In genomic region chr10:72340510-72340895, GRCh38 we compare ENCODE assay signal across 9 cellular contexts. TPM values are rescaled to one million over a fixed set of nuclear protein-coding genes. Genes with fewer than 3 reads are reported as not detected.
DNase-seq lines count a peak whose midpoint lies in the region; ATAC-seq, FAIRE-seq and TF ChIP-seq lines count a peak whose summit lies in the region.
"Had no signal": no experiment of that assay in that cellular context is flagged by ENCODE, and none has a peak within 500 bp of the region (broad histone marks: within the 10 kb centered on the region; RNA-seq: fewer than 3 reads in every experiment).

No MANE protein-coding gene starts in this region.

- H3K79me2 ChIP-seq in endothelial cell of umbilical vein (ENCODE audit: control insufficient read depth, insufficient read depth, low read length) = no peaks in the 10 kb centered on the region

- POLR2A ChIA-PET in endothelial cell of umbilical vein (lab: Charles Lee) = no interaction called here

- intact Hi-C loops in endothelial cell of umbilical vein (cut with micrococcal nuclease) (loop anchor here (2.0 kb wide), 1 partner anchor 444 kb away; no protein-coding TSS in a partner anchor), upper lobe of right lung (cut with DNase I) (loop anchor here (5.0 kb wide), 1 partner anchor 388 kb away; no protein-coding TSS in a partner anchor)

- peaks cover 23% of the 10 kb centered on the region for H3K4me1 Mint-ChIP-seq in nephron

- H3K27me3 ChIP-seq in endothelial cell of umbilical vein (ENCODE audit: control insufficient read depth in 2 of 2, insufficient read depth in 2 of 2, low read length in 2 of 2) = no peaks in the 10 kb centered on the region
- H3K27me3 ChIP-seq in upper lobe of right lung = no peaks in the 10 kb centered on the region

- H4K20me1 ChIP-seq in endothelial cell of umbilical vein (replicated peaks; ENCODE audit: control insufficient read depth, extremely low read depth, insufficient read depth, low read length) = no peaks in the 10 kb centered on the region

- H3K27ac ChIP-seq in endothelial cell of umbilical vein (ENCODE audit: insufficient read depth, low read depth, low read length) (no peak overlapping the region), upper lobe of right lung (peak overlapping the region; percentile 53)

- H3K9ac ChIP-seq in endothelial cell of umbilical vein (replicated peaks; ENCODE audit: extremely low read depth, insufficient read depth, low read length) = no peak overlapping the region

- no peaks in the 10 kb centered on the region for H3K9me1 ChIP-seq in endothelial cell of umbilical vein (replicated peaks; ENCODE audit: control insufficient read depth, extremely low read depth, insufficient read depth, low read length)

- H3K9me3 Mint-ChIP-seq in nephron = no peaks in the 10 kb centered on the region

- H3K4me3 ChIP-seq in endothelial cell of umbilical vein (replicated peaks in 1 of 3; ENCODE audit: insufficient read depth in 1 of 3, low read depth in 1 of 3, low read length in 3 of 3) (no peak overlapping the region), upper lobe of right lung (no peak overlapping the region)

- DNase-seq in DMS 273 (lab: John Stamatoyannopoulos, UW; ENCODE audit: unreplicated experiment) (peak; percentile 81), DMS 273 treated with DMSO at 0.1 percent for 48 hours (lab: John Stamatoyannopoulos, UW) (no peak), NCI-H2227 treated with DMSO at 0.1 percent for 48 hours (lab: John Stamatoyannopoulos, UW) (peak; percentile 20), endothelial cell of umbilical vein (ENCODE audit: low read depth, low spot score) (peak; percentile 53), upper lobe of right lung (peak; percentile 88), middle frontal gyrus (ENCODE audit: extremely low spot score, low spot score) (no peak)
- peak; percentile 79 for DNase-seq in activated CD8-positive, alpha-beta memory T cell treated with anti-CD3 and anti-CD28 coated beads, Interleukin-2, amount 50 U/mL, for 4 hours

- H3K36me3 ChIP-seq in endothelial cell of umbilical vein (ENCODE audit: control insufficient read depth in 2 of 2, extremely low read depth in 1 of 2, insufficient read depth in 2 of 2, low read length in 2 of 2) (peaks cover 7 to 32% of the 10 kb centered on the region in 2 experiments), upper lobe of right lung (peaks cover 96% of the 10 kb centered on the region)

- H3K36me3 Mint-ChIP-seq in nephron (ENCODE audit: low read depth) = peaks cover 32% of the 10 kb centered on the region

- dilution Hi-C loops in endothelial cell of umbilical vein (cut with MboI; ENCODE audit: extremely low pct_ligation_motif_present, low sequenced_read_pairs) = no loop called here

- peak; percentile 80 for ATAC-seq in upper lobe of right lung

- FAIRE-seq in endothelial cell of umbilical vein (lab: Jason Lieb, UNC) = peak; percentile 86
- FAIRE-seq: A204.1 had no signal

- no peaks in the 10 kb centered on the region for H3K27me3 Mint-ChIP-seq in nephron (ENCODE audit: low read depth)

- TF ChIP-seq CTCF in endothelial cell of umbilical vein (IDR thresholded peaks at IDR 0.05; ENCODE audit: extremely low read depth in 1 of 2, insufficient read depth in 1 of 2, low read depth in 1 of 2, low read length in 2 of 2) = peak; percentile 93 to 97
- peak; percentile 87 to 94 (median 94) for TF ChIP-seq CTCF in nephron (IDR thresholded peaks at IDR 0.05; ENCODE audit: unreplicated experiment in 3 of 3)
- peak; percentile 96 for TF ChIP-seq CTCF in upper lobe of right lung (IDR thresholded peaks at IDR 0.05)

- H3K27ac Mint-ChIP-seq in nephron = no peak overlapping the region

- H3K9me3 ChIP-seq in endothelial cell of umbilical vein (replicated peaks; ENCODE audit: control insufficient read depth, insufficient read depth, low read length) = no peaks in the 10 kb centered on the region
- no peaks in the 10 kb centered on the region for H3K9me3 ChIP-seq in upper lobe of right lung

- no peak overlapping the region for H2AFZ ChIP-seq in endothelial cell of umbilical vein (ENCODE audit: low read depth, low read length)

- H3K4me3 Mint-ChIP-seq in nephron = no peak overlapping the region

- H3K4me1 ChIP-seq in endothelial cell of umbilical vein (ENCODE audit: control insufficient read depth, extremely low read depth, insufficient read depth, low read length) (peaks cover 19% of the 10 kb centered on the region), upper lobe of right lung (peaks cover 30% of the 10 kb centered on the region)

- CTCF ChIA-PET in endothelial cell of umbilical vein (lab: Charles Lee) = interaction anchor here (0.6 to 10.1 kb wide), 18 partner anchors 8 to 444 kb away, joined by 3 to 144 read pairs (median 4); partner anchors contain the start of genes CHST3 and DNAJB12

- TF ChIP-seq POLR2A in endothelial cell of umbilical vein (IDR thresholded peaks at IDR 0.05; ENCODE audit: low read depth, low read length) = no peak

- no peak overlapping the region for H3K4me2 ChIP-seq in endothelial cell of umbilical vein (ENCODE audit: insufficient read depth, low read length)

- no TSS peak for BruUV-seq in endothelial cell of umbilical vein (replicated peaks; lab: Mats Ljungman, UMichigan)

TF ChIP-seq in endothelial cell of umbilical vein, 7 proteins besides CTCF, POLR2A, EP300 and RAD21:
- TF ChIP-seq JUN (IDR thresholded peaks at IDR 0.05; ENCODE audit: borderline replicate concordance, insufficient read depth, insufficient read length, low read depth) (no peak), MYC (IDR thresholded peaks at IDR 0.05; ENCODE audit: low read depth, low read length) (no peak), EZH2 (IDR thresholded peaks at IDR 0.05; ENCODE audit: borderline replicate concordance, low read depth, low read length, severe bottlenecking) (no peak), MAX (IDR thresholded peaks at IDR 0.05; ENCODE audit: insufficient read depth, insufficient read length) (peak; percentile 38), GATA2 (IDR thresholded peaks at IDR 0.05; ENCODE audit: insufficient read depth, insufficient read length, low read depth, low read length) (no peak), FOS (IDR thresholded peaks at IDR 0.05; ENCODE audit: borderline replicate concordance, insufficient read depth, low read length) (no peak), POLR2AphosphoS5 (IDR thresholded peaks at IDR 0.05; ENCODE audit: insufficient read depth, low read depth, low read length) (no peak)

RNA-seq across cellular contexts. Expression of gene DNAJB12, which starts 14.2 kb away (rescaled TPM):
- 44.2 and 45.2 TPM in 2 replicates for total RNA-seq in endothelial cell of umbilical vein
- polyA plus RNA-seq in endothelial cell of umbilical vein = 25.0 and 27.2 TPM in 2 replicates
- 28.7 and 29.4 TPM in 2 replicates for polyA plus RNA-seq in endothelial cell of umbilical vein (2011; cell fraction: cytosol; rRNA removed)
- polyA plus RNA-seq in endothelial cell of umbilical vein (2011; cell fraction: nucleus; rRNA removed) = 47.2 and 50.5 TPM in 2 replicates
- 23.5 and 23.7 TPM in 2 replicates for polyA plus RNA-seq in endothelial cell of umbilical vein (2012)
- polyA minus RNA-seq in endothelial cell of umbilical vein = 25.7 and 28.2 TPM in 2 replicates
- 20.3 TPM for polyA minus RNA-seq in endothelial cell of umbilical vein (2011; cell fraction: cytosol; rRNA and poly(A)+ RNA removed)
- 30.6 and 33.3 TPM in 2 replicates for polyA minus RNA-seq in endothelial cell of umbilical vein (2011; cell fraction: nucleus; rRNA and poly(A)+ RNA removed)
- total RNA-seq in upper lobe of right lung = 39.9 TPM

Comparison
In these comparisons a context has a peak if more than half of its experiments do, and no peak if none do; other contexts are left out.
1. DNase-seq: peak in DMS 273 (single experiment), NCI-H2227 treated with DMSO at 0.1 percent for 48 hours (single experiment), activated CD8-positive, alpha-beta memory T cell treated with anti-CD3 and anti-CD28 coated beads, Interleukin-2, amount 50 U/mL, for 4 hours (single experiment), endothelial cell of umbilical vein (single experiment) and upper lobe of right lung (single experiment); none in DMS 273 treated with DMSO at 0.1 percent for 48 hours (single experiment) and middle frontal gyrus (single experiment).
2. Peak in every context shown above with its lines, with median percentiles within 50 percentile points of each other: CTCF ChIP-seq.